In the genomic region with DNA sequence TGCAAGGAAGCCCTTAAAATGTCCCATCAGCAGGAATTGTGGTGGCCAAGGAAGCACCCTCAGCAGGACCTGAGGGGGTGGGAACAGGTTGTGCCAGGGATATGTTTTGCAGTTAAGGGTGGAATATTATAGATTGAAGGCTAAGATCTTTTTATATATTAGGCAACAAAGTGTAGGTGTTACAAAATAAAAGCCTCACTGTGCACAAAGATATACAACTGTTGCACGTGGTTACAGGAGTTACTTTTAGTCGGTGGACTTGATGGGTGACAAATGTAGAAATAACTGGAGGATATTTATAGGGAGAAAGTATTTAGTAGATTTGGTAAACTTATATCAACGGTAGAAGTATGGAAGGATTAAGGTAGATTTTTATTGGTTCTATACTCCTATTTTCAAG, we compare ENCODE assay signal across 27 cellular contexts.
"Had no signal": no experiment of that assay in that cellular context is flagged by ENCODE, and none has a peak within 500 bp of the region (broad histone marks: within the 10 kb centered on the region; RNA-seq: fewer than 3 reads in every experiment).

No MANE protein-coding gene starts in this region.

- H3K27me3 ChIP-seq: pancreas, thyroid gland, upper lobe of right lung had no signal

- H3K36me3 ChIP-seq: lower lobe of right lung, pancreas, prostate gland, SJSA1, thyroid gland, upper lobe of right lung had no signal

- DNase-seq: activated CD4-positive, alpha-beta memory T cell treated with anti-CD3 and anti-CD28 coated beads, Interleukin-2, amount 10 ng/mL, durations not matched to agents 7 days and 5 days; activated CD4-positive, alpha-beta T cell treated with anti-CD3 and anti-CD28 coated beads, Interleukin-2, amount 10 ng/mL, durations not matched to agents 24 days and 14 days; activated CD4-positive, CD25-positive, alpha-beta regulatory T cell treated with anti-CD3 and anti-CD28 coated beads, Interleukin-2, amount 50 U/mL, for 72 hours; activated gamma-delta T cell treated with Interleukin-2 at 50 U/mL for 16 hours; activated naive CD8-positive, alpha-beta T cell treated with anti-CD3 and anti-CD28 coated beads, Interleukin-2, amount 50 U/mL, for 24 hours; activated T-cell treated with anti-CD3 and anti-CD28 coated beads, Interleukin-2, amount 50 U/mL, for 4 hours; anterior cingulate cortex; dermis blood vessel endothelial cell; effector memory CD4-positive, alpha-beta T cell; glutamatergic neuron; hippocampal formation; kidney; lower lobe of right lung; mesendoderm; pancreas; stimulated activated CD4-positive, alpha-beta T cell treated with anti-CD3 and anti-CD28 coated beads, Interleukin-4, amount 100 ng/mL, for 4 hours; stimulated activated CD8-positive, alpha-beta memory T cell treated with anti-CD3 and anti-CD28 coated beads, Interleukin-4, amount 100 ng/mL, for 48 hours; stimulated activated naive CD8-positive, alpha-beta T cell treated with anti-CD3 and anti-CD28 coated beads, Interleukin-15, amount 100 ng/mL, for 72 hours; T-helper 2 cell; thyroid gland; upper lobe of right lung had no signal

- H3K9me3 ChIP-seq: lower lobe of right lung, pancreas, prostate gland, SJSA1, thyroid gland, upper lobe of right lung had no signal

- H3K27ac ChIP-seq: lower lobe of right lung, SJSA1, thyroid gland, upper lobe of right lung had no signal

- H3K36me3 Mint-ChIP-seq: activated naive CD4-positive, alpha-beta T cell treated with anti-CD3 and anti-CD28 coated beads, Interleukin-2, amount 50 U/mL, for 24 hours; stimulated activated memory B cell treated with anti-CD40 and anti-IgM and Interleukin-4, amounts not matched to agents 10 μg/mL and 1 μg/mL and 100 μg/mL, for 72 hours had no signal

- H3K27ac Mint-ChIP-seq: activated CD4-positive, alpha-beta memory T cell treated with anti-CD3 and anti-CD28 coated beads, Interleukin-2, amount 10 ng/mL, durations not matched to agents 7 days and 5 days; activated CD4-positive, alpha-beta T cell treated with anti-CD3 and anti-CD28 coated beads, Interleukin-2, amount 10 ng/mL, durations not matched to agents 24 days and 14 days; activated naive CD4-positive, alpha-beta T cell treated with anti-CD3 and anti-CD28 coated beads, Interleukin-2, amount 50 U/mL, for 24 hours; activated naive CD8-positive, alpha-beta T cell treated with anti-CD3 and anti-CD28 coated beads, Interleukin-2, amount 50 U/mL, for 24 hours; activated T-helper 17 cell treated with anti-CD3 and anti-CD28 coated beads, Interleukin-2, amount 50 U/mL, for 72 hours; stimulated activated memory B cell treated with anti-CD40 and anti-IgM and Interleukin-4, amounts not matched to agents 10 μg/mL and 1 μg/mL and 100 μg/mL, for 72 hours; stimulated activated naive CD8-positive, alpha-beta T cell treated with anti-CD3 and anti-CD28 coated beads, Interleukin-15, amount 100 ng/mL, for 72 hours had no signal

- H3K4me1 Mint-ChIP-seq: activated CD4-positive, alpha-beta memory T cell treated with anti-CD3 and anti-CD28 coated beads, Interleukin-2, amount 10 ng/mL, durations not matched to agents 7 days and 5 days; activated CD4-positive, alpha-beta T cell treated with anti-CD3 and anti-CD28 coated beads, Interleukin-2, amount 10 ng/mL, durations not matched to agents 24 days and 14 days; activated naive CD4-positive, alpha-beta T cell treated with anti-CD3 and anti-CD28 coated beads, Interleukin-2, amount 50 U/mL, for 24 hours; activated naive CD8-positive, alpha-beta T cell treated with anti-CD3 and anti-CD28 coated beads, Interleukin-2, amount 50 U/mL, for 24 hours; activated T-helper 17 cell treated with anti-CD3 and anti-CD28 coated beads, Interleukin-2, amount 50 U/mL, for 72 hours; stimulated activated memory B cell treated with anti-CD40 and anti-IgM and Interleukin-4, amounts not matched to agents 10 μg/mL and 1 μg/mL and 100 μg/mL, for 72 hours; stimulated activated naive CD8-positive, alpha-beta T cell treated with anti-CD3 and anti-CD28 coated beads, Interleukin-15, amount 100 ng/mL, for 72 hours had no signal

- H3K4me3 Mint-ChIP-seq: activated CD4-positive, alpha-beta memory T cell treated with anti-CD3 and anti-CD28 coated beads, Interleukin-2, amount 10 ng/mL, durations not matched to agents 7 days and 5 days; activated CD4-positive, alpha-beta T cell treated with anti-CD3 and anti-CD28 coated beads, Interleukin-2, amount 10 ng/mL, durations not matched to agents 24 days and 14 days; activated naive CD4-positive, alpha-beta T cell treated with anti-CD3 and anti-CD28 coated beads, Interleukin-2, amount 50 U/mL, for 24 hours; activated naive CD8-positive, alpha-beta T cell treated with anti-CD3 and anti-CD28 coated beads, Interleukin-2, amount 50 U/mL, for 24 hours; activated T-cell treated with anti-CD3 and anti-CD28 coated beads, Interleukin-2, amount 50 U/mL, for 4 hours; activated T-helper 17 cell treated with anti-CD3 and anti-CD28 coated beads, Interleukin-2, amount 50 U/mL, for 72 hours; stimulated activated memory B cell treated with anti-CD40 and anti-IgM and Interleukin-4, amounts not matched to agents 10 μg/mL and 1 μg/mL and 100 μg/mL, for 72 hours; stimulated activated naive CD8-positive, alpha-beta T cell treated with anti-CD3 and anti-CD28 coated beads, Interleukin-15, amount 100 ng/mL, for 72 hours had no signal

- H3K9me3 Mint-ChIP-seq: activated CD4-positive, alpha-beta memory T cell treated with anti-CD3 and anti-CD28 coated beads, Interleukin-2, amount 10 ng/mL, durations not matched to agents 7 days and 5 days; activated CD4-positive, alpha-beta T cell treated with anti-CD3 and anti-CD28 coated beads, Interleukin-2, amount 10 ng/mL, durations not matched to agents 24 days and 14 days; activated naive CD4-positive, alpha-beta T cell treated with anti-CD3 and anti-CD28 coated beads, Interleukin-2, amount 50 U/mL, for 24 hours; activated naive CD8-positive, alpha-beta T cell treated with anti-CD3 and anti-CD28 coated beads, Interleukin-2, amount 50 U/mL, for 24 hours; activated T-cell treated with anti-CD3 and anti-CD28 coated beads, Interleukin-2, amount 50 U/mL, for 4 hours; activated T-helper 17 cell treated with anti-CD3 and anti-CD28 coated beads, Interleukin-2, amount 50 U/mL, for 72 hours; stimulated activated memory B cell treated with anti-CD40 and anti-IgM and Interleukin-4, amounts not matched to agents 10 μg/mL and 1 μg/mL and 100 μg/mL, for 72 hours; stimulated activated naive CD8-positive, alpha-beta T cell treated with anti-CD3 and anti-CD28 coated beads, Interleukin-15, amount 100 ng/mL, for 72 hours had no signal

- H3K4me1 ChIP-seq: lower lobe of right lung, prostate gland, SJSA1 had no signal

- H3K4me3 ChIP-seq: pancreas, prostate gland, SJSA1, skin epidermis, thyroid gland had no signal

- ATAC-seq: activated naive CD8-positive, alpha-beta T cell treated with anti-CD3 and anti-CD28 coated beads, Interleukin-2, amount 50 U/mL, for 24 hours; activated T-cell treated with anti-CD3 and anti-CD28 coated beads, Interleukin-2, amount 50 U/mL, for 4 hours; activated T-helper 17 cell treated with anti-CD3 and anti-CD28 coated beads, Interleukin-2, amount 50 U/mL, for 72 hours; pancreas; stimulated activated memory B cell treated with anti-CD40 and anti-IgM and Interleukin-4, amounts not matched to agents 10 μg/mL and 1 μg/mL and 100 μg/mL, for 72 hours; stimulated activated naive CD8-positive, alpha-beta T cell treated with anti-CD3 and anti-CD28 coated beads, Interleukin-15, amount 100 ng/mL, for 72 hours; upper lobe of right lung had no signal
